In the genomic region with DNA sequence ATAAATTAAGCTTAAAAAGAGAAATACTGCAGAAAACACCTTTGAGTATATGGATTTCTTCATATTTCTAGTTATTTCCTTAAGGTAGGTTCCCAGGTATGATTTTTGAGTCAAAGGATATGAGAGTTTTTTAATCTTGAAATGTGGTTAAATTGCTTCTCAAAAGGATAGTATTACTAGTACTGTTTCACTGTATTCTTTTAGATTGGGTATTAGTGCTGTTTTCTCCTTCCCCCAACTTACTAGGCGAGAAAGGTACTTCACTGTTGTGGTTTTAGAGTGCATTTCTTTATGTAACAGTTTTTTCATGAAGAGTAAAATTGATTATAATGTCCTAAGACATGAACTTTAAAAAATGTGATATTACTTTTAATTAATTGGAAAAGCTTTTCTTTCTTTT, we compare ENCODE assay signal across 25 cellular contexts.
"Had no signal": no experiment of that assay in that cellular context is flagged by ENCODE, and none has a peak within 500 bp of the region (broad histone marks: within the 10 kb centered on the region; RNA-seq: fewer than 3 reads in every experiment).

No MANE protein-coding gene starts in this region.

- H3K27ac Mint-ChIP-seq: mesothelial cell of epicardium; nephron progenitor cell; neural progenitor cell; stimulated activated memory B cell treated with anti-CD40 and anti-IgM and Interleukin-4, amounts not matched to agents 10 μg/mL and 1 μg/mL and 100 μg/mL, for 72 hours had no signal

- DNase-seq: immature natural killer cell; kidney; left ventricle myocardium inferior; naive B cell; natural killer cell; nephron progenitor cell; occipital lobe; ovary; right lobe of liver; stimulated activated CD4-positive, alpha-beta T cell treated with anti-CD3 and anti-CD28 coated beads, Interleukin-1b, Interleukin-23, amount 100 ng/mL, for 48 hours; stimulated activated CD4-positive, alpha-beta T cell treated with anti-CD3 and anti-CD28 coated beads, Interleukin-2, amount 100 ng/mL, for 48 hours; stimulated activated CD4-positive, alpha-beta T cell treated with anti-CD3 and anti-CD28 coated beads, Interleukin-4, amount 100 ng/mL, for 4 hours; stimulated activated CD8-positive, alpha-beta memory T cell treated with anti-CD3 and anti-CD28 coated beads, Interleukin-4, amount 100 ng/mL, for 48 hours; stimulated activated naive CD4-positive, alpha-beta T cell treated with Interleukin-2 at 50 U/mL for 16 hours; tibial artery; trophoblast cell; upper lobe of right lung had no signal

- H3K27me3 Mint-ChIP-seq: naive B cell; progenitor cell of endocrine pancreas; stimulated activated memory B cell treated with anti-CD40 and anti-IgM and Interleukin-4, amounts not matched to agents 10 μg/mL and 1 μg/mL and 100 μg/mL, for 72 hours had no signal

- H3K27ac ChIP-seq: left ventricle myocardium inferior, neural progenitor cell, neutrophil, ovary, right atrium auricular region, right lobe of liver, suprapubic skin, thoracic aorta, tibial artery, upper lobe of right lung had no signal

- H3K4me3 Mint-ChIP-seq: immature natural killer cell; mesothelial cell of epicardium; natural killer cell; nephron progenitor cell; neural progenitor cell; stimulated activated memory B cell treated with anti-CD40 and anti-IgM and Interleukin-4, amounts not matched to agents 10 μg/mL and 1 μg/mL and 100 μg/mL, for 72 hours had no signal

- ATAC-seq: natural killer cell; right lobe of liver; stimulated activated memory B cell treated with anti-CD40 and anti-IgM and Interleukin-4, amounts not matched to agents 10 μg/mL and 1 μg/mL and 100 μg/mL, for 72 hours; upper lobe of right lung had no signal

- H3K9me3 Mint-ChIP-seq: immature natural killer cell, natural killer cell had no signal

- H3K4me1 Mint-ChIP-seq: nephron progenitor cell, neural progenitor cell had no signal

- H3K36me3 Mint-ChIP-seq: natural killer cell had no signal
